ENCODE assay signal across 1 cellular context in genomic region chr5:14189680-14190079, GRCh38.
TF ChIP-seq lines count a peak whose summit lies in the region.

No MANE protein-coding gene starts in this region.

TF ChIP-seq in HepG2, 621 proteins besides CTCF, POLR2A, EP300 and RAD21 (continued from another document):
- TF ChIP-seq, protein P1, sequence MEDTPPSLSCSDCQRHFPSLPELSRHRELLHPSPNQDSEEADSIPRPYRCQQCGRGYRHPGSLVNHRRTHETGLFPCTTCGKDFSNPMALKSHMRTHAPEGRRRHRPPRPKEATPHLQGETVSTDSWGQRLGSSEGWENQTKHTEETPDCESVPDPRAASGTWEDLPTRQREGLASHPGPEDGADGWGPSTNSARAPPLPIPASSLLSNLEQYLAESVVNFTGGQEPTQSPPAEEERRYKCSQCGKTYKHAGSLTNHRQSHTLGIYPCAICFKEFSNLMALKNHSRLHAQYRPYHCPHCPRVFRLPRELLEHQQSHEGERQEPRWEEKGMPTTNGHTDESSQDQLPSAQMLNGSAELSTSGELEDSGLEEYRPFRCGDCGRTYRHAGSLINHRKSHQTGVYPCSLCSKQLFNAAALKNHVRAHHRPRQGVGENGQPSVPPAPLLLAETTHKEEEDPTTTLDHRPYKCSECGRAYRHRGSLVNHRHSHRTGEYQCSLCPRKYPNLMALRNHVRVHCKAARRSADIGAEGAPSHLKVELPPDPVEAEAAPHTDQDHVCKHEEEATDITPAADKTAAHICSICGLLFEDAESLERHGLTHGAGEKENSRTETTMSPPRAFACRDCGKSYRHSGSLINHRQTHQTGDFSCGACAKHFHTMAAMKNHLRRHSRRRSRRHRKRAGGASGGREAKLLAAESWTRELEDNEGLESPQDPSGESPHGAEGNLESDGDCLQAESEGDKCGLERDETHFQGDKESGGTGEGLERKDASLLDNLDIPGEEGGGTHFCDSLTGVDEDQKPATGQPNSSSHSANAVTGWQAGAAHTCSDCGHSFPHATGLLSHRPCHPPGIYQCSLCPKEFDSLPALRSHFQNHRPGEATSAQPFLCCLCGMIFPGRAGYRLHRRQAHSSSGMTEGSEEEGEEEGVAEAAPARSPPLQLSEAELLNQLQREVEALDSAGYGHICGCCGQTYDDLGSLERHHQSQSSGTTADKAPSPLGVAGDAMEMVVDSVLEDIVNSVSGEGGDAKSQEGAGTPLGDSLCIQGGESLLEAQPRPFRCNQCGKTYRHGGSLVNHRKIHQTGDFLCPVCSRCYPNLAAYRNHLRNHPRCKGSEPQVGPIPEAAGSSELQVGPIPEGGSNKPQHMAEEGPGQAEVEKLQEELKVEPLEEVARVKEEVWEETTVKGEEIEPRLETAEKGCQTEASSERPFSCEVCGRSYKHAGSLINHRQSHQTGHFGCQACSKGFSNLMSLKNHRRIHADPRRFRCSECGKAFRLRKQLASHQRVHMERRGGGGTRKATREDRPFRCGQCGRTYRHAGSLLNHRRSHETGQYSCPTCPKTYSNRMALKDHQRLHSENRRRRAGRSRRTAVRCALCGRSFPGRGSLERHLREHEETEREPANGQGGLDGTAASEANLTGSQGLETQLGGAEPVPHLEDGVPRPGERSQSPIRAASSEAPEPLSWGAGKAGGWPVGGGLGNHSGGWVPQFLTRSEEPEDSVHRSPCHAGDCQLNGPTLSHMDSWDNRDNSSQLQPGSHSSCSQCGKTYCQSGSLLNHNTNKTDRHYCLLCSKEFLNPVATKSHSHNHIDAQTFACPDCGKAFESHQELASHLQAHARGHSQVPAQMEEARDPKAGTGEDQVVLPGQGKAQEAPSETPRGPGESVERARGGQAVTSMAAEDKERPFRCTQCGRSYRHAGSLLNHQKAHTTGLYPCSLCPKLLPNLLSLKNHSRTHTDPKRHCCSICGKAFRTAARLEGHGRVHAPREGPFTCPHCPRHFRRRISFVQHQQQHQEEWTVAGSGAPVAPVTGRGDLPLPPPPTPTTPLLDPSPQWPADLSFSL (CRISPR knock-in tag; IDR thresholded peaks at IDR 0.05), result no peak
- TF ChIP-seq AGO1 (IDR thresholded peaks at IDR 0.05; ENCODE audit: low read depth, low read length, poor library complexity, severe bottlenecking) (no peak), ZNF772 (CRISPR knock-in tag; IDR thresholded peaks at IDR 0.05) (no peak)
- TF ChIP-seq, protein P2, sequence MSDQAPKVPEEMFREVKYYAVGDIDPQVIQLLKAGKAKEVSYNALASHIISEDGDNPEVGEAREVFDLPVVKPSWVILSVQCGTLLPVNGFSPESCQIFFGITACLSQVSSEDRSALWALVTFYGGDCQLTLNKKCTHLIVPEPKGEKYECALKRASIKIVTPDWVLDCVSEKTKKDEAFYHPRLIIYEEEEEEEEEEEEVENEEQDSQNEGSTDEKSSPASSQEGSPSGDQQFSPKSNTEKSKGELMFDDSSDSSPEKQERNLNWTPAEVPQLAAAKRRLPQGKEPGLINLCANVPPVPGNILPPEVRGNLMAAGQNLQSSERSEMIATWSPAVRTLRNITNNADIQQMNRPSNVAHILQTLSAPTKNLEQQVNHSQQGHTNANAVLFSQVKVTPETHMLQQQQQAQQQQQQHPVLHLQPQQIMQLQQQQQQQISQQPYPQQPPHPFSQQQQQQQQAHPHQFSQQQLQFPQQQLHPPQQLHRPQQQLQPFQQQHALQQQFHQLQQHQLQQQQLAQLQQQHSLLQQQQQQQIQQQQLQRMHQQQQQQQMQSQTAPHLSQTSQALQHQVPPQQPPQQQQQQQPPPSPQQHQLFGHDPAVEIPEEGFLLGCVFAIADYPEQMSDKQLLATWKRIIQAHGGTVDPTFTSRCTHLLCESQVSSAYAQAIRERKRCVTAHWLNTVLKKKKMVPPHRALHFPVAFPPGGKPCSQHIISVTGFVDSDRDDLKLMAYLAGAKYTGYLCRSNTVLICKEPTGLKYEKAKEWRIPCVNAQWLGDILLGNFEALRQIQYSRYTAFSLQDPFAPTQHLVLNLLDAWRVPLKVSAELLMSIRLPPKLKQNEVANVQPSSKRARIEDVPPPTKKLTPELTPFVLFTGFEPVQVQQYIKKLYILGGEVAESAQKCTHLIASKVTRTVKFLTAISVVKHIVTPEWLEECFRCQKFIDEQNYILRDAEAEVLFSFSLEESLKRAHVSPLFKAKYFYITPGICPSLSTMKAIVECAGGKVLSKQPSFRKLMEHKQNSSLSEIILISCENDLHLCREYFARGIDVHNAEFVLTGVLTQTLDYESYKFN (CRISPR knock-in tag; conservative IDR thresholded peaks at IDR 0.05), result no peak
